In genomic region chr22:24390156-24390555, GRCh38 we compare ENCODE assay signal across 1 cellular context.
TF ChIP-seq lines count a peak whose summit lies in the region.

No MANE protein-coding gene starts in this region.

TF ChIP-seq in SK-N-SH, 30 proteins besides CTCF, POLR2A, EP300 and RAD21 (continued from another document):
- TF ChIP-seq, protein P1, sequence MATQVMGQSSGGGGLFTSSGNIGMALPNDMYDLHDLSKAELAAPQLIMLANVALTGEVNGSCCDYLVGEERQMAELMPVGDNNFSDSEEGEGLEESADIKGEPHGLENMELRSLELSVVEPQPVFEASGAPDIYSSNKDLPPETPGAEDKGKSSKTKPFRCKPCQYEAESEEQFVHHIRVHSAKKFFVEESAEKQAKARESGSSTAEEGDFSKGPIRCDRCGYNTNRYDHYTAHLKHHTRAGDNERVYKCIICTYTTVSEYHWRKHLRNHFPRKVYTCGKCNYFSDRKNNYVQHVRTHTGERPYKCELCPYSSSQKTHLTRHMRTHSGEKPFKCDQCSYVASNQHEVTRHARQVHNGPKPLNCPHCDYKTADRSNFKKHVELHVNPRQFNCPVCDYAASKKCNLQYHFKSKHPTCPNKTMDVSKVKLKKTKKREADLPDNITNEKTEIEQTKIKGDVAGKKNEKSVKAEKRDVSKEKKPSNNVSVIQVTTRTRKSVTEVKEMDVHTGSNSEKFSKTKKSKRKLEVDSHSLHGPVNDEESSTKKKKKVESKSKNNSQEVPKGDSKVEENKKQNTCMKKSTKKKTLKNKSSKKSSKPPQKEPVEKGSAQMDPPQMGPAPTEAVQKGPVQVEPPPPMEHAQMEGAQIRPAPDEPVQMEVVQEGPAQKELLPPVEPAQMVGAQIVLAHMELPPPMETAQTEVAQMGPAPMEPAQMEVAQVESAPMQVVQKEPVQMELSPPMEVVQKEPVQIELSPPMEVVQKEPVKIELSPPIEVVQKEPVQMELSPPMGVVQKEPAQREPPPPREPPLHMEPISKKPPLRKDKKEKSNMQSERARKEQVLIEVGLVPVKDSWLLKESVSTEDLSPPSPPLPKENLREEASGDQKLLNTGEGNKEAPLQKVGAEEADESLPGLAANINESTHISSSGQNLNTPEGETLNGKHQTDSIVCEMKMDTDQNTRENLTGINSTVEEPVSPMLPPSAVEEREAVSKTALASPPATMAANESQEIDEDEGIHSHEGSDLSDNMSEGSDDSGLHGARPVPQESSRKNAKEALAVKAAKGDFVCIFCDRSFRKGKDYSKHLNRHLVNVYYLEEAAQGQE (IDR thresholded peaks at IDR 0.05; ENCODE audit: low read depth, low read length), result no peak
- TF ChIP-seq, protein P2, sequence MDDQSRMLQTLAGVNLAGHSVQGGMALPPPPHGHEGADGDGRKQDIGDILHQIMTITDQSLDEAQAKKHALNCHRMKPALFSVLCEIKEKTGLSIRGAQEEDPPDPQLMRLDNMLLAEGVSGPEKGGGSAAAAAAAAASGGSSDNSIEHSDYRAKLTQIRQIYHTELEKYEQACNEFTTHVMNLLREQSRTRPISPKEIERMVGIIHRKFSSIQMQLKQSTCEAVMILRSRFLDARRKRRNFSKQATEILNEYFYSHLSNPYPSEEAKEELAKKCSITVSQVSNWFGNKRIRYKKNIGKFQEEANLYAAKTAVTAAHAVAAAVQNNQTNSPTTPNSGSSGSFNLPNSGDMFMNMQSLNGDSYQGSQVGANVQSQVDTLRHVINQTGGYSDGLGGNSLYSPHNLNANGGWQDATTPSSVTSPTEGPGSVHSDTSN (IDR thresholded peaks at IDR 0.05), result no peak
- TF ChIP-seq MXI1 (IDR thresholded peaks at IDR 0.05; ENCODE audit: low read depth, low read length), result no peak
- TF ChIP-seq RXRA (IDR thresholded peaks at IDR 0.05; ENCODE audit: borderline replicate concordance, low read depth), result no peak
- no peak for TF ChIP-seq RCOR1 (IDR thresholded peaks at IDR 0.05; ENCODE audit: low read length)
- no peak for TF ChIP-seq TEAD4 (IDR thresholded peaks at IDR 0.05; ENCODE audit: borderline replicate concordance, insufficient read depth)
- no peak for TF ChIP-seq SIN3A (IDR thresholded peaks at IDR 0.05; ENCODE audit: borderline replicate concordance, low read depth, low read length)
- no peak for TF ChIP-seq TCF12 (IDR thresholded peaks at IDR 0.05)
- no peak for TF ChIP-seq POLR2AphosphoS5 (IDR thresholded peaks at IDR 0.05; ENCODE audit: low read depth, low read length)
- TF ChIP-seq MEF2A (IDR thresholded peaks at IDR 0.05; ENCODE audit: borderline replicate concordance, low read depth), result no peak
- no peak for TF ChIP-seq RFX5 (IDR thresholded peaks at IDR 0.05; ENCODE audit: low read length)
- no peak for TF ChIP-seq GATA2 (CRISPR knock-in tag; IDR thresholded peaks at IDR 0.05)
- TF ChIP-seq SMC3 (IDR thresholded peaks at IDR 0.05; ENCODE audit: low read depth, low read length), result no peak
- no peak for TF ChIP-seq FOXM1 (IDR thresholded peaks at IDR 0.05; ENCODE audit: low read depth)
- TF ChIP-seq YY1 (IDR thresholded peaks at IDR 0.05; ENCODE audit: low read depth), result no peak
- TF ChIP-seq JUND (IDR thresholded peaks at IDR 0.05), result no peak
- TF ChIP-seq EZH2phosphoT487 (IDR thresholded peaks at IDR 0.05; ENCODE audit: borderline replicate concordance, low read depth), result no peak
- no peak for TF ChIP-seq NFIC (IDR thresholded peaks at IDR 0.05; ENCODE audit: borderline replicate concordance)
